ENCODE assay signal across 7 cellular contexts in the genomic region with DNA sequence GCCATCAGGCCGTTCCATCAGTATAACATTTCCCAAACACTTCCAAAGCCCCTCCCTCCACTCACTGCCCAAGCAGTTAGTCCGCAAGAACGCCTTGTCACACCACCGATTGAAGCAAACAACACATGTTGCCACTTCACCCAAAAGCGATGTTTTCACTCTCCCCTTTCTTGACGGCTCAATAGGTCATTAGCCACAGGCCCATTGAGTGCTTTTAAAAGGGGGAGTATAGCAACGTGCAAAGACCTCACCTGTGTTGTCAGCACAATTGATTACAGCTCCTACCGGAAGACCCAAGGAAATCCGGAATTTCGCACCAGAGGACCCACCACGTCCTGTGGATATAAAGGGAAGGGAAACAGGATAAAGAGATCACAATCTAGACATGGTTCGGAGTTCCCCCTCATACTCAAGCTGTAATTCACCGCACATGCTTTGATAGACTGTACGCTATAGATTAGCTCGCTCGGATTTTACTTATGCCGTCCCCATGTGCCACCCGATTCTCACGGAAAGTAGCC. TPM values are rescaled to one million over a fixed set of nuclear protein-coding genes. Genes with fewer than 3 reads are reported as not detected.
A peak's percentile ranks its signal among the peaks of the same experiment; 100 is the strongest.
DNase-seq lines count a peak whose midpoint lies in the region; ATAC-seq and TF ChIP-seq lines count a peak whose summit lies in the region.

No MANE protein-coding gene starts in this region.

- DNase-seq in epithelial cell of proximal tubule (ENCODE audit: low read depth) (no peak), occipital lobe (lab: John Stamatoyannopoulos, UW) (no peak), SK-N-DZ (ENCODE audit: low spot score) (no peak)

- peaks cover 47 to 55% of the 10 kb centered on the region in 2 experiments for H3K36me3 ChIP-seq in HEK293 (ENCODE audit: control insufficient read depth in 2 of 2, insufficient read depth in 1 of 2, low read length in 2 of 2)
- H3K36me3 ChIP-seq in neuron (ENCODE audit: insufficient read depth, low read length): peaks cover 49% of the 10 kb centered on the region

- CTCF ChIA-PET in HEK293 (lab: Yijun Ruan, JAX): interaction anchor here (1.9 kb wide), 1 partner anchor 322 kb away, joined by 5 read pairs; no protein-coding TSS in a partner anchor

- peaks cover 54% of the 10 kb centered on the region for H3K4me1 Mint-ChIP-seq in T-helper 1 cell treated with Interleukin-12 subunit alpha and Interleukin-12 subunit beta and Interleukin-4 antibody, amounts not matched to agents 30 μg/mL and 1 μg/mL, for 36 hours (ENCODE audit: low read depth)

- H3K4me1 ChIP-seq in HEK293 (ENCODE audit: control insufficient read depth, insufficient read depth, low read length) (peaks cover 3% of the 10 kb centered on the region), neuron (ENCODE audit: insufficient read depth, low read length) (peaks cover 22% of the 10 kb centered on the region)

- H3K4me3 ChIP-seq in HEK293 (ENCODE audit: low read depth, low read length) (peak overlapping the region; percentile 86), epithelial cell of proximal tubule (ENCODE audit: low read depth, low read length) (peak overlapping the region; percentile 88), neuron (ENCODE audit: low read length) (peak overlapping the region; percentile 89)

- no peak for ATAC-seq in HG03159 (IDR thresholded peaks at IDR 0.05; ENCODE audit: unreplicated experiment)

- POLR2A ChIA-PET in HEK293 (lab: Yijun Ruan, JAX): interaction anchor here (0.5 to 3.1 kb wide), 12 partner anchors 8 to 300 kb away, joined by 3 to 62 read pairs (median 5); a partner anchor contains a TSS

- H3K9me3 ChIP-seq in HEK293 (ENCODE audit: control insufficient read depth, insufficient read depth, low read depth, low read length): no peaks in the 10 kb centered on the region
- no peaks in the 10 kb centered on the region for H3K9me3 ChIP-seq in neuron (ENCODE audit: low read length)

- peaks cover 55% of the 10 kb centered on the region for H3K36me3 Mint-ChIP-seq in T-helper 1 cell treated with Interleukin-12 subunit alpha and Interleukin-12 subunit beta and Interleukin-4 antibody, amounts not matched to agents 30 μg/mL and 1 μg/mL, for 36 hours (ENCODE audit: low read depth)

- no peaks in the 10 kb centered on the region for H3K27me3 Mint-ChIP-seq in T-helper 1 cell treated with Interleukin-12 subunit alpha and Interleukin-12 subunit beta and Interleukin-4 antibody, amounts not matched to agents 30 μg/mL and 1 μg/mL, for 36 hours (ENCODE audit: low read depth)

- H3K27me3 ChIP-seq in neuron (ENCODE audit: insufficient read depth, low read length): no peaks in the 10 kb centered on the region

- H3K27ac ChIP-seq in HEK293 (ENCODE audit: extremely low read depth, low read depth, low read length): peak overlapping the region; percentile 99

- H3K9me3 Mint-ChIP-seq in T-helper 1 cell treated with Interleukin-12 subunit alpha and Interleukin-12 subunit beta and Interleukin-4 antibody, amounts not matched to agents 30 μg/mL and 1 μg/mL, for 36 hours: no peaks in the 10 kb centered on the region

- TF ChIP-seq CTCF in HEK293 (tag by site-specific recombination; IDR thresholded peaks at IDR 0.05): no peak
- no peak for TF ChIP-seq CTCF in epithelial cell of proximal tubule (conservative IDR thresholded peaks at IDR 0.05; ENCODE audit: low read depth, low read length)

- no peak overlapping the region for H2AFZ ChIP-seq in neuron (ENCODE audit: low read depth, low read length)

- H3K27ac Mint-ChIP-seq in T-helper 1 cell treated with Interleukin-12 subunit alpha and Interleukin-12 subunit beta and Interleukin-4 antibody, amounts not matched to agents 30 μg/mL and 1 μg/mL, for 36 hours: peak overlapping the region; percentile 100

- peak overlapping the region; percentile 98 for H3K4me3 Mint-ChIP-seq in T-helper 1 cell treated with Interleukin-12 subunit alpha and Interleukin-12 subunit beta and Interleukin-4 antibody, amounts not matched to agents 30 μg/mL and 1 μg/mL, for 36 hours

TF ChIP-seq in HEK293, 187 proteins besides CTCF, POLR2A, EP300 and RAD21:
- TF ChIP-seq, protein P1, sequence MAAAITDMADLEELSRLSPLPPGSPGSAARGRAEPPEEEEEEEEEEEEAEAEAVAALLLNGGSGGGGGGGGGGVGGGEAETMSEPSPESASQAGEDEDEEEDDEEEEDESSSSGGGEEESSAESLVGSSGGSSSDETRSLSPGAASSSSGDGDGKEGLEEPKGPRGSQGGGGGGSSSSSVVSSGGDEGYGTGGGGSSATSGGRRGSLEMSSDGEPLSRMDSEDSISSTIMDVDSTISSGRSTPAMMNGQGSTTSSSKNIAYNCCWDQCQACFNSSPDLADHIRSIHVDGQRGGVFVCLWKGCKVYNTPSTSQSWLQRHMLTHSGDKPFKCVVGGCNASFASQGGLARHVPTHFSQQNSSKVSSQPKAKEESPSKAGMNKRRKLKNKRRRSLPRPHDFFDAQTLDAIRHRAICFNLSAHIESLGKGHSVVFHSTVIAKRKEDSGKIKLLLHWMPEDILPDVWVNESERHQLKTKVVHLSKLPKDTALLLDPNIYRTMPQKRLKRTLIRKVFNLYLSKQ (tag by site-specific recombination; IDR thresholded peaks at IDR 0.05; ENCODE audit: borderline replicate concordance): no peak
- TF ChIP-seq ZNF549 (tag by site-specific recombination; IDR thresholded peaks at IDR 0.05): no peak
- TF ChIP-seq ZNF341 (tag by site-specific recombination; IDR thresholded peaks at IDR 0.05; ENCODE audit: low read depth): peak; percentile 78
- no peak for TF ChIP-seq ZNF155 (tag by site-specific recombination; IDR thresholded peaks at IDR 0.05)
- TF ChIP-seq ZNF138 (tag by site-specific recombination; IDR thresholded peaks at IDR 0.05; ENCODE audit: borderline replicate concordance): no peak
- no peak for TF ChIP-seq ZNF585B (tag by site-specific recombination; IDR thresholded peaks at IDR 0.05)

RNA-seq across cellular contexts. Expression of a gene that starts 0.7 kb away (rescaled TPM):
- total RNA-seq in epithelial cell of proximal tubule (1,471 and 1,718 TPM in 2 replicates), occipital lobe (1,678 TPM)
- polyA plus RNA-seq in SK-N-DZ (2014; cell fraction: cytosol; rRNA removed): 2,846 and 2,901 TPM in 2 replicates
- 2,361 and 2,387 TPM in 2 replicates for polyA plus RNA-seq in SK-N-DZ (2014; cell fraction: nucleus; rRNA removed)

RNA-seq across cellular contexts. Expression of a gene that starts 17.0 kb away (rescaled TPM):
- total RNA-seq in epithelial cell of proximal tubule (261 and 308 TPM in 2 replicates), occipital lobe (49.4 TPM)
- polyA plus RNA-seq in SK-N-DZ (2014; cell fraction: cytosol; rRNA removed): 33.0 and 37.4 TPM in 2 replicates
- polyA plus RNA-seq in SK-N-DZ (2014; cell fraction: nucleus; rRNA removed): 15.7 and 18.3 TPM in 2 replicates

RNA-seq across cellular contexts. Expression of a gene that starts 27.7 kb away (rescaled TPM):
- 9.6 and 13.9 TPM in 2 replicates for total RNA-seq in epithelial cell of proximal tubule
- 7.8 TPM for total RNA-seq in occipital lobe
- polyA plus RNA-seq in SK-N-DZ (2014; cell fraction: cytosol; rRNA removed): 8.9 and 12.0 TPM in 2 replicates
- 39.8 and 54.9 TPM in 2 replicates for polyA plus RNA-seq in SK-N-DZ (2014; cell fraction: nucleus; rRNA removed)

RNA-seq across cellular contexts. Expression of a gene that starts 53.5 kb away (rescaled TPM):
- 20.9 and 39.0 TPM in 2 replicates for total RNA-seq in epithelial cell of proximal tubule
- total RNA-seq in occipital lobe: 166 TPM
- polyA plus RNA-seq in SK-N-DZ (2014; cell fraction: cytosol; rRNA removed): 55.3 and 64.1 TPM in 2 replicates
- polyA plus RNA-seq in SK-N-DZ (2014; cell fraction: nucleus; rRNA removed): 60.6 and 62.5 TPM in 2 replicates
